11 cellular contexts compared by ENCODE assay signal in genomic region chr15:50463423-50464358, GRCh38. TPM values are rescaled to one million over a fixed set of nuclear protein-coding genes. Genes with fewer than 3 reads are reported as not detected.
A peak's percentile ranks its signal among the peaks of the same experiment; 100 is the strongest.
DNase-seq lines count a peak whose midpoint lies in the region; ATAC-seq and TF ChIP-seq lines count a peak whose summit lies in the region.
"Had no signal": no experiment of that assay in that cellular context is flagged by ENCODE, and none has a peak within 500 bp of the region (broad histone marks: within the 10 kb centered on the region; RNA-seq: fewer than 3 reads in every experiment).

No MANE protein-coding gene starts in this region.

- H3K4me1 Mint-ChIP-seq in natural killer cell = peaks cover 2 to 3% of the 10 kb centered on the region in 2 donors

- DNase-seq in ELR (ENCODE audit: low read depth) (peak; percentile 5), NCI-H1694 treated with DMSO at 0.1 percent for 48 hours (lab: John Stamatoyannopoulos, UW) (peak; percentile 37), choroid plexus epithelial cell (ENCODE audit: low read depth) (peak; percentile 77), natural killer cell (no peak), HK-2 (ENCODE audit: unreplicated experiment) (no peak), mucosa of descending colon (no peak)
- no peak for DNase-seq in stimulated activated naive CD4-positive, alpha-beta T cell (lab: John Stamatoyannopoulos, UW)
- DNase-seq in stimulated activated CD4-positive, alpha-beta T cell treated with anti-CD3 and anti-CD28 coated beads, Interleukin-4, amount 100 ng/mL, for 24 hours = no peak
- DNase-seq: activated T-cell treated with anti-CD3 and anti-CD28 coated beads, Interleukin-2, amount 50 U/mL, for 1 hour; effector memory CD4-positive, alpha-beta T cell; NCI-H2107 had no signal

- H3K4me3 ChIP-seq in choroid plexus epithelial cell (ENCODE audit: low read depth, low read length) (no peak overlapping the region), mucosa of descending colon (no peak overlapping the region)

- peak overlapping the region; percentile 5 to 29 for H3K27ac Mint-ChIP-seq in natural killer cell

- no peaks in the 10 kb centered on the region for H3K27me3 Mint-ChIP-seq in natural killer cell (ENCODE audit: low read depth in 2 of 2)

- H3K9me3 Mint-ChIP-seq in natural killer cell = no peaks in the 10 kb centered on the region

- H3K4me1 ChIP-seq in mucosa of descending colon (ENCODE audit: low read depth) = no peaks in the 10 kb centered on the region

- intact Hi-C loops in natural killer cell (cut with micrococcal nuclease) = no loop called here
- intact Hi-C loops in mucosa of descending colon (cut with DNase I, micrococcal nuclease) = no loop called here

- H3K36me3 ChIP-seq in mucosa of descending colon (ENCODE audit: low read depth) = no peaks in the 10 kb centered on the region

- no peaks in the 10 kb centered on the region for H3K36me3 Mint-ChIP-seq in natural killer cell

- H3K9me3 ChIP-seq in mucosa of descending colon = no peaks in the 10 kb centered on the region

- H3K4me3 Mint-ChIP-seq in natural killer cell = no peak overlapping the region

- ATAC-seq in natural killer cell (no peak), mucosa of descending colon (no peak)

- no peak for TF ChIP-seq CTCF in choroid plexus epithelial cell (conservative IDR thresholded peaks at IDR 0.05; ENCODE audit: low read depth, low read length)
- no peak for TF ChIP-seq CTCF in natural killer cell (IDR thresholded peaks at IDR 0.05)
- no peak for TF ChIP-seq CTCF in mucosa of descending colon (IDR thresholded peaks at IDR 0.05)

RNA-seq across cellular contexts. Expression of gene USP8, which starts 39.5 kb away (rescaled TPM):
- total RNA-seq in natural killer cell (10 to 100 TPM; 81.0 to 87.7 (median 81.4) TPM), mucosa of descending colon (10 to 100 TPM; 66.9 to 87.6 (median 84.4) TPM)

Comparison
In these comparisons a context has a peak if more than half of its experiments do, and no peak if none do; other contexts are left out.
1. DNase-seq: peak in ELR (single experiment), NCI-H1694 treated with DMSO at 0.1 percent for 48 hours (single experiment) and choroid plexus epithelial cell (single experiment); none in natural killer cell (single experiment), HK-2 (single experiment), mucosa of descending colon (0 of 3), stimulated activated naive CD4-positive, alpha-beta T cell (0 of 6) and stimulated activated CD4-positive, alpha-beta T cell treated with anti-CD3 and anti-CD28 coated beads, Interleukin-4, amount 100 ng/mL, for 24 hours (single experiment).